In the genomic region with DNA sequence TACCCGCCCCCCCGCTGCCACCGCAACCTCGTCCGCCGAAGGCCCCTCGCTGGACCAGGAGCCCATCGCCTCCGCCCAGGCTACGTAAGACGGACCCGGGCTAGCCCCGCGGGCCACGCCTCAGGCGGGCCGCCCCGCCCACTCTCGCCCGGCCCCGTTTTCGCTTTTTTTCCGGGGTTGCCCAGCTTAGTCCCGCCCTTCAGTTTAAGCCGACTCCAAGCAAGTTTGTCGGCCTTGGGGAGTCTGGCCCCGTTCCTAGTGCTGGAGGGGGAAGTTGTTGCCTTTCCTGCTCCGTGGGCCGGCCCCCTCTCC, we compare ENCODE assay signal across 8 cellular contexts. TPM values are rescaled to one million over a fixed set of nuclear protein-coding genes. Genes with fewer than 3 reads are reported as not detected.
A peak's percentile ranks its signal among the peaks of the same experiment; 100 is the strongest.
DNase-seq lines count a peak whose midpoint lies in the region; ATAC-seq and TF ChIP-seq lines count a peak whose summit lies in the region.

No MANE protein-coding gene starts in this region.

- H3K9me3 ChIP-seq in prostate gland (no peaks in the 10 kb centered on the region), uterus (no peaks in the 10 kb centered on the region)

- H3K4me1 Mint-ChIP-seq in HFFc6 (ENCODE audit: low read depth): peaks cover 40% of the 10 kb centered on the region
- H3K4me1 Mint-ChIP-seq in T-helper 1 cell treated with Interleukin-12 subunit alpha and Interleukin-12 subunit beta and Interleukin-4 antibody, amounts not matched to agents 30 μg/mL and 1 μg/mL, for 36 hours (ENCODE audit: low read depth): peaks cover 27% of the 10 kb centered on the region

- peak overlapping the region; percentile 86 to 88 for H3K4me3 ChIP-seq in prostate gland
- peak overlapping the region; percentile 72 to 86 for H3K4me3 ChIP-seq in uterus

- H3K27ac Mint-ChIP-seq in HFFc6: peak overlapping the region; percentile 80
- peak overlapping the region; percentile 85 for H3K27ac Mint-ChIP-seq in T-helper 1 cell treated with Interleukin-12 subunit alpha and Interleukin-12 subunit beta and Interleukin-4 antibody, amounts not matched to agents 30 μg/mL and 1 μg/mL, for 36 hours

- H3K27ac ChIP-seq in prostate gland: peak overlapping the region; percentile 95 to 97
- peak overlapping the region; percentile 97 to 99 for H3K27ac ChIP-seq in uterus

- H3K27me3 ChIP-seq in prostate gland (replicated peaks; ENCODE audit: insufficient read depth) (no peaks in the 10 kb centered on the region), uterus (no peaks in the 10 kb centered on the region)

- ATAC-seq in left ventricle myocardium superior: peak; percentile 72

- intact Hi-C loops in left ventricle myocardium superior (cut with micrococcal nuclease) (loop anchor here (10.0 kb wide), 1 partner anchor 49 kb away; a partner anchor contains a TSS), prostate gland (cut with DNase I) (loop anchor here (2.0 to 5.0 kb wide), 5 partner anchors 15 to 269 kb away; a partner anchor contains a TSS), uterus (cut with DNase I; ENCODE audit: low total_unique reads) (loop anchor here (5.0 kb wide), 1 partner anchor 46 kb away; a partner anchor contains a TSS)

- WGBS in prostate gland: under 1% methylated on average over 29 of the region's 29 CpGs

- H3K4me1 ChIP-seq in prostate gland (replicated peaks) (peaks cover 4% of the 10 kb centered on the region), uterus (peaks cover 8 to 17% of the 10 kb centered on the region in 2 donors)

- TF ChIP-seq POLR2A in prostate gland (IDR thresholded peaks at IDR 0.05): peak; percentile 6
- TF ChIP-seq POLR2A in uterus (IDR thresholded peaks at IDR 0.05): peak in 1 of 2 donors; percentile 11

- H3K4me3 Mint-ChIP-seq in HFFc6: peak overlapping the region; percentile 96
- H3K4me3 Mint-ChIP-seq in T-helper 1 cell treated with Interleukin-12 subunit alpha and Interleukin-12 subunit beta and Interleukin-4 antibody, amounts not matched to agents 30 μg/mL and 1 μg/mL, for 36 hours: peak overlapping the region; percentile 90

- no peaks in the 10 kb centered on the region for H3K9me3 Mint-ChIP-seq in HFFc6
- H3K9me3 Mint-ChIP-seq in T-helper 1 cell treated with Interleukin-12 subunit alpha and Interleukin-12 subunit beta and Interleukin-4 antibody, amounts not matched to agents 30 μg/mL and 1 μg/mL, for 36 hours: no peaks in the 10 kb centered on the region

- TF ChIP-seq CTCF in HFFc6 (IDR thresholded peaks at IDR 0.05) (no peak), prostate gland (IDR thresholded peaks at IDR 0.05) (no peak), uterus (IDR thresholded peaks at IDR 0.05) (no peak)

- H3K27me3 Mint-ChIP-seq in HFFc6 (ENCODE audit: insufficient read depth): peaks cover 14% of the 10 kb centered on the region
- H3K27me3 Mint-ChIP-seq in T-helper 1 cell treated with Interleukin-12 subunit alpha and Interleukin-12 subunit beta and Interleukin-4 antibody, amounts not matched to agents 30 μg/mL and 1 μg/mL, for 36 hours (ENCODE audit: low read depth): no peaks in the 10 kb centered on the region

- H3K36me3 ChIP-seq in prostate gland: no peaks in the 10 kb centered on the region
- no peaks in the 10 kb centered on the region for H3K36me3 ChIP-seq in uterus

- H3K36me3 Mint-ChIP-seq in HFFc6 (ENCODE audit: low read depth): peaks cover 5% of the 10 kb centered on the region; the same call in 1 of the 2 replicates
- H3K36me3 Mint-ChIP-seq in T-helper 1 cell treated with Interleukin-12 subunit alpha and Interleukin-12 subunit beta and Interleukin-4 antibody, amounts not matched to agents 30 μg/mL and 1 μg/mL, for 36 hours (ENCODE audit: low read depth): peaks cover 11% of the 10 kb centered on the region

- DNase-seq in GM03348 (ENCODE audit: low spot score) (peak; percentile 94), HFFc6 (peak; percentile 83), NCI-H1092 treated with DMSO at 0.1 percent for 48 hours (lab: John Stamatoyannopoulos, UW) (peak; percentile 54), amniotic stem cell (lab: John Stamatoyannopoulos, UW) (peak; percentile 44), left ventricle myocardium superior (peak; percentile 92), prostate gland (ENCODE audit: low spot score) (peak; percentile 84), uterus (peak; percentile 91 to 93)

RNA-seq across cellular contexts. Expression of a gene that starts 3.0 kb away (rescaled TPM):
- 10 to 100 TPM; 26.6 to 36.0 (median 32.9) TPM for total RNA-seq in HFFc6 (2021; fragmentation: NEBNext Ultra II Directional; extraction: Animal tissue kit (Norgen Biotek cat#: 25700))
- total RNA-seq in left ventricle myocardium superior (22.0 TPM), prostate gland (10 to 100 TPM; 34.0 to 35.1 TPM), uterus (10 to 100 TPM; 13.8 to 49.1 (median 35.9) TPM)

RNA-seq across cellular contexts. Expression of a gene that starts 15.0 kb away (rescaled TPM):
- 100 to 1,000 TPM; 117 to 147 (median 127) TPM for total RNA-seq in HFFc6 (2021; fragmentation: NEBNext Ultra II Directional; extraction: Animal tissue kit (Norgen Biotek cat#: 25700))
- total RNA-seq in left ventricle myocardium superior: 78.4 TPM
- total RNA-seq in prostate gland: 100 to 1,000 TPM in 1 of 2 donors, 10 to 100 TPM in 1; 59.6 to 100 TPM
- 100 to 1,000 TPM in 2 of 4 donors, 10 to 100 TPM in 2; 23.8 to 113 (median 99.6) TPM for total RNA-seq in uterus

RNA-seq across cellular contexts. Expression of a gene that starts 22.4 kb away (rescaled TPM):
- total RNA-seq in HFFc6 (2021; fragmentation: NEBNext Ultra II Directional; extraction: Animal tissue kit (Norgen Biotek cat#: 25700)): not detected
- not detected for total RNA-seq in left ventricle myocardium superior
- not detected for total RNA-seq in prostate gland
- under 1 TPM in 1 of 4 donors, not detected in 3; 0.21 TPM for total RNA-seq in uterus

RNA-seq across cellular contexts. Expression of a gene that starts 46.4 kb away (rescaled TPM):
- total RNA-seq in HFFc6 (2021; fragmentation: NEBNext Ultra II Directional; extraction: Animal tissue kit (Norgen Biotek cat#: 25700)): 1 to 10 TPM; 1.3 to 1.6 (median 1.5) TPM
- total RNA-seq in left ventricle myocardium superior (1.5 TPM), prostate gland (1 to 10 TPM; 1.9 to 2.6 TPM), uterus (1 to 10 TPM in 2 of 4 donors, not detected in 2; 4.2 to 5.5 TPM)

RNA-seq across cellular contexts. Expression of a gene that starts 50.4 kb away (rescaled TPM):
- total RNA-seq in HFFc6 (2021; fragmentation: NEBNext Ultra II Directional; extraction: Animal tissue kit (Norgen Biotek cat#: 25700)): 10 to 100 TPM; 24.8 to 32.8 (median 30.0) TPM
- total RNA-seq in left ventricle myocardium superior: 18.9 TPM
- 10 to 100 TPM; 28.1 to 56.5 TPM for total RNA-seq in prostate gland
- 10 to 100 TPM; 25.4 to 75.3 (median 39.3) TPM for total RNA-seq in uterus

Comparison
In these comparisons a context has a peak if more than half of its experiments do, and no peak if none do; other contexts are left out.
1. Peak in every context shown above with its lines: DNase-seq, ATAC-seq, H3K4me3 ChIP-seq and H3K27ac ChIP-seq.
2. DNase-seq: peak in every context shown above with its lines; median percentile 94 in GM03348; 92 in left ventricle myocardium superior; 92 in uterus; 84 in prostate gland; 83 in HFFc6; 54 in NCI-H1092 treated with DMSO at 0.1 percent for 48 hours; 44 in amniotic stem cell.